27 cellular contexts compared by ENCODE assay signal in the genomic region with DNA sequence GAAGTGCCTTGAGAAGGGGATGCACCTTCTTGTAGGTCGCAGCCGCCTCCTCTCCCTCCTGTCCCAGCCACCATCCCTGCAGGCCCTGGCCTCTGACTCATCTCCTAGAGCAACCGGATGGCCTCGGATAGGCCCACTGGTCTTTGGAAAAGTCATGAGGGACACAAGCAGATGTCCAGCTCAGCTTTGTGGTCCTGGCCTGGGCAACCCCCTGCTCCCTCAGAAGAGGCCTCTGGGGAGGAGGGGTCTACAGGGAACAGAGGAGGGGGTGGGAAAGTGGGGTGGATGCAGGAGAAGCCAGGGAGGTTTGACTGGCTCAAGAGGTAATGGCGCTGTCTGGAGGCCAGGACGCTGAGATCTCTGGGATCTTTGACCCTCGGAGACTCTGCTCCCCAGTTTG.
DNase-seq lines count a peak whose midpoint lies in the region; ATAC-seq and TF ChIP-seq lines count a peak whose summit lies in the region.
"Had no signal": no experiment of that assay in that cellular context is flagged by ENCODE, and none has a peak within 500 bp of the region (broad histone marks: within the 10 kb centered on the region; RNA-seq: fewer than 3 reads in every experiment).

No MANE protein-coding gene starts in this region.

- no peak overlapping the region for H3K4me3 Mint-ChIP-seq in neural progenitor cell
- H3K4me3 Mint-ChIP-seq: activated T-helper 17 cell treated with anti-CD3 and anti-CD28 coated beads, Interleukin-2, amount 50 U/mL, for 72 hours; H9; immature natural killer cell; stimulated activated naive CD8-positive, alpha-beta T cell treated with anti-CD3 and anti-CD28 coated beads, Interleukin-15, amount 100 ng/mL, for 72 hours had no signal

- H3K27ac ChIP-seq in left ventricle myocardium inferior (replicated peaks) = no peak overlapping the region
- no peak overlapping the region for H3K27ac ChIP-seq in brain microvascular endothelial cell
- H3K27ac ChIP-seq in neural progenitor cell = no peak overlapping the region
- H3K27ac ChIP-seq: ascending aorta; BLaER1 treated with 17β-estradiol and CSF1 and Interleukin-3, amounts not matched to agents 10 nM and 100 nM; foreskin keratinocyte; neutrophil; tibial nerve had no signal

- peaks cover 24% of the 10 kb centered on the region for H3K4me1 Mint-ChIP-seq in neural progenitor cell
- H3K4me1 Mint-ChIP-seq: activated T-helper 17 cell treated with anti-CD3 and anti-CD28 coated beads, Interleukin-2, amount 50 U/mL, for 72 hours; immature natural killer cell; stimulated activated naive CD8-positive, alpha-beta T cell treated with anti-CD3 and anti-CD28 coated beads, Interleukin-15, amount 100 ng/mL, for 72 hours had no signal

- H2AFZ ChIP-seq in neural progenitor cell (replicated peaks) = peak overlapping the region; percentile 68

- POLR2A ChIA-PET in GM10248 (lab: Yijun Ruan, JAX) = no interaction called here

- H3K4me1 ChIP-seq in left ventricle myocardium inferior = no peaks in the 10 kb centered on the region
- peaks cover 32% of the 10 kb centered on the region for H3K4me1 ChIP-seq in neural progenitor cell
- H3K4me1 ChIP-seq: ascending aorta, foreskin keratinocyte had no signal

- peak overlapping the region; percentile 91 for H3K27ac Mint-ChIP-seq in neural progenitor cell
- H3K27ac Mint-ChIP-seq: activated naive CD4-positive, alpha-beta T cell treated with anti-CD3 and anti-CD28 coated beads, Interleukin-2, amount 50 U/mL, for 72 hours; activated T-helper 17 cell treated with anti-CD3 and anti-CD28 coated beads, Interleukin-2, amount 50 U/mL, for 72 hours; H9; immature natural killer cell had no signal

- CTCF ChIA-PET in GM10248 (lab: Yijun Ruan, JAX) = no interaction called here

- no peak overlapping the region for H3K4me3 ChIP-seq in left ventricle myocardium inferior
- no peak overlapping the region for H3K4me3 ChIP-seq in brain microvascular endothelial cell (ENCODE audit: low read depth, low read length)
- H3K4me3 ChIP-seq in neural progenitor cell = no peak overlapping the region
- H3K4me3 ChIP-seq: ascending aorta; BLaER1 treated with 17β-estradiol and CSF1 and Interleukin-3, amounts not matched to agents 10 nM and 100 nM; tibial nerve had no signal

- H3K79me2 ChIP-seq in neural progenitor cell (ENCODE audit: low read depth) = no peaks in the 10 kb centered on the region

- in situ Hi-C loops in brain microvascular endothelial cell (cut with HindIII; ENCODE audit: low pct_ligation_motif_present, low sequenced_read_pairs) = no loop called here

- TF ChIP-seq CTCF in left ventricle myocardium inferior (IDR thresholded peaks at IDR 0.05; ENCODE audit: borderline replicate concordance) = no peak
- TF ChIP-seq CTCF in brain microvascular endothelial cell (IDR thresholded peaks at IDR 0.05; ENCODE audit: low read depth, low read length, missing control alignments) = no peak
- no peak for TF ChIP-seq CTCF in neural progenitor cell (IDR thresholded peaks at IDR 0.05)
- TF ChIP-seq CTCF in GM10248 (IDR thresholded peaks at IDR 0.05; ENCODE audit: control extremely low read depth, extremely low read depth, low read depth, missing control alignments) = no peak

- peaks cover 9% of the 10 kb centered on the region for H3K27me3 Mint-ChIP-seq in neural progenitor cell (ENCODE audit: insufficient read depth, low read depth)

- H3K9me3 ChIP-seq in left ventricle myocardium inferior (replicated peaks) (no peaks in the 10 kb centered on the region), neural progenitor cell (ENCODE audit: low read depth) (no peaks in the 10 kb centered on the region)
- H3K9me3 ChIP-seq: ascending aorta; BLaER1 treated with 17β-estradiol and CSF1 and Interleukin-3, amounts not matched to agents 10 nM and 100 nM; neutrophil; tibial nerve had no signal

- no peak for ATAC-seq in HG02588 (IDR thresholded peaks at IDR 0.05; ENCODE audit: unreplicated experiment)
- ATAC-seq: activated naive CD4-positive, alpha-beta T cell treated with anti-CD3 and anti-CD28 coated beads, Interleukin-2, amount 50 U/mL, for 72 hours; activated T-helper 17 cell treated with anti-CD3 and anti-CD28 coated beads, Interleukin-2, amount 50 U/mL, for 72 hours; foreskin keratinocyte; stimulated activated naive CD8-positive, alpha-beta T cell treated with anti-CD3 and anti-CD28 coated beads, Interleukin-15, amount 100 ng/mL, for 72 hours had no signal

- H3F3A ChIP-seq in neural progenitor cell (ENCODE audit: low read depth) = no peaks in the 10 kb centered on the region

- peak overlapping the region; percentile 15 for H3K4me2 ChIP-seq in neural progenitor cell
- H3K4me2 ChIP-seq: BLaER1 treated with 17β-estradiol and CSF1 and Interleukin-3, amounts not matched to agents 10 nM and 100 nM had no signal

- DNase-seq in cardiac septum (ENCODE audit: low spot score) (peak; percentile 54), left ventricle myocardium inferior (no peak), brain microvascular endothelial cell (peak; percentile 32), neural progenitor cell (ENCODE audit: low spot score) (no peak), NCI-H2227 treated with DMSO at 0.1 percent for 48 hours (lab: John Stamatoyannopoulos, UW) (no peak), NCI-H510A (lab: John Stamatoyannopoulos, UW) (no peak), GM10248 (ENCODE audit: extremely low spot score) (no peak)
- DNase-seq: ACHN; activated CD4-positive, alpha-beta T cell treated with anti-CD3 and anti-CD28 coated beads for 1 hour; cerebellar nuclear complex; effector CD4-positive, alpha-beta T cell; erythroblast; foreskin keratinocyte; H9; immature natural killer cell; KG1; NCI-H1694; NCI-H2171; Right ventricle myocardium superior; stimulated activated naive CD8-positive, alpha-beta T cell treated with anti-CD3 and anti-CD28 coated beads, Interleukin-15, amount 100 ng/mL, for 72 hours had no signal

- no peaks in the 10 kb centered on the region for H3K36me3 Mint-ChIP-seq in neural progenitor cell
- H3K36me3 Mint-ChIP-seq: activated naive CD4-positive, alpha-beta T cell treated with anti-CD3 and anti-CD28 coated beads, Interleukin-2, amount 50 U/mL, for 72 hours; immature natural killer cell had no signal

- H3K9ac ChIP-seq in neural progenitor cell = no peak overlapping the region
- H3K9ac ChIP-seq: BLaER1 treated with 17β-estradiol and CSF1 and Interleukin-3, amounts not matched to agents 10 nM and 100 nM had no signal

- intact Hi-C loops in cardiac septum (cut with DNase I) = loop anchor here (10.0 kb wide), 1 partner anchor 782 kb away; no protein-coding TSS in a partner anchor
- intact Hi-C loops in left ventricle myocardium inferior (cut with micrococcal nuclease) = no loop called here

- H4K20me1 ChIP-seq in neural progenitor cell (ENCODE audit: low read depth) = no peaks in the 10 kb centered on the region
- H4K20me1 ChIP-seq: BLaER1 treated with 17β-estradiol and CSF1 and Interleukin-3, amounts not matched to agents 10 nM and 100 nM had no signal

- peaks cover 75% of the 10 kb centered on the region for H3K27me3 ChIP-seq in left ventricle myocardium inferior (ENCODE audit: low read depth)
- peaks cover 25% of the 10 kb centered on the region for H3K27me3 ChIP-seq in brain microvascular endothelial cell (replicated peaks)
- no peaks in the 10 kb centered on the region for H3K27me3 ChIP-seq in neural progenitor cell
- H3K27me3 ChIP-seq: ascending aorta; BLaER1 treated with 17β-estradiol and CSF1 and Interleukin-3, amounts not matched to agents 10 nM and 100 nM; neutrophil; tibial nerve had no signal

- H3K36me3 ChIP-seq in left ventricle myocardium inferior (no peaks in the 10 kb centered on the region), brain microvascular endothelial cell (replicated peaks) (no peaks in the 10 kb centered on the region), neural progenitor cell (no peaks in the 10 kb centered on the region)
- H3K36me3 ChIP-seq: ascending aorta; BLaER1 treated with 17β-estradiol and CSF1 and Interleukin-3, amounts not matched to agents 10 nM and 100 nM; neutrophil; tibial nerve had no signal

- no peaks in the 10 kb centered on the region for H3K9me3 Mint-ChIP-seq in neural progenitor cell
- H3K9me3 Mint-ChIP-seq: activated naive CD4-positive, alpha-beta T cell treated with anti-CD3 and anti-CD28 coated beads, Interleukin-2, amount 50 U/mL, for 72 hours; activated T-helper 17 cell treated with anti-CD3 and anti-CD28 coated beads, Interleukin-2, amount 50 U/mL, for 72 hours; H9; immature natural killer cell; stimulated activated naive CD8-positive, alpha-beta T cell treated with anti-CD3 and anti-CD28 coated beads, Interleukin-15, amount 100 ng/mL, for 72 hours had no signal

Comparison
In these comparisons a context has a peak if more than half of its experiments do, and no peak if none do; other contexts are left out.
1. DNase-seq: peak in cardiac septum (single experiment) and brain microvascular endothelial cell (single experiment); none in left ventricle myocardium inferior (single experiment), neural progenitor cell (single experiment), NCI-H2227 treated with DMSO at 0.1 percent for 48 hours (single experiment), NCI-H510A (single experiment) and GM10248 (single experiment).